ENCODE assay signal across 10 cellular contexts in the genomic region with DNA sequence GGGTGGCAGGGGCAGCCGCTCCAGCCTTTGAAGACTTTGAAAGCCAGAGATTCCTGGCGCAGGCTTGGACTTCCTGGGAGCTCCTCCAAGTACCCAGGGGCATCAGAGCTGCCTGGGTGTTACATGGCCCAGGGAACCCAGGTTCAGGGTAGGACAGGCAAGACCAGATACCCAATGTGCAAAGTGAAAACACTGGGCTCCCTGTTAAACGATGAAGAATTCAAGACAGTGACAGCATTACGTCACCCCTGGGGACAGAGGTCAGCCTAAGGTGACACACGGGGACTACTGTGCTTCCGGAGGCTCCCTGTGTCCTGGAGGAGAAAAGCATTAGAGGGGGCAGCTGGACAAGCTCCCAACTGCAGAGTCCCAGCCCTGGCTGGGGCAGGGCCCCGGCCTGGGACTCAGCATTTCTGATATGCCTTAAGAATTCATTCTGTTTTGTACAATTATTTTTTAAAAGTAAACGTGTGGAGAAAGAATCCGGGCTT. TPM values are rescaled to one million over a fixed set of nuclear protein-coding genes. Genes with fewer than 3 reads are reported as not detected.
DNase-seq lines count a peak whose midpoint lies in the region; ATAC-seq and TF ChIP-seq lines count a peak whose summit lies in the region.
"Had no signal": no experiment of that assay in that cellular context is flagged by ENCODE, and none has a peak within 500 bp of the region (broad histone marks: within the 10 kb centered on the region; RNA-seq: fewer than 3 reads in every experiment).

No MANE protein-coding gene starts in this region.

- no peak for TF ChIP-seq CTCF in OCI-LY7 (conservative IDR thresholded peaks at IDR 0.05; ENCODE audit: low read length)
- peak; percentile 5 for TF ChIP-seq CTCF in parathyroid adenoma (IDR thresholded peaks at IDR 0.05)

- peaks cover 12 to 49% (median 20%) of the 10 kb centered on the region in 11 experiments; a peak in 21 of 22 replicates for H4K20me1 ChIP-seq in BLaER1 treated with 17β-estradiol and CSF1 and Interleukin-3, amounts not matched to agents 10 nM and 100 nM
- H4K20me1 ChIP-seq in OCI-LY7 (ENCODE audit: insufficient read depth, low read length) = no peaks in the 10 kb centered on the region

- intact Hi-C loops in OCI-LY7 (cut with micrococcal nuclease; ENCODE audit: unreplicated experiment) = no loop called here

- H2AFZ ChIP-seq in OCI-LY7 (ENCODE audit: low read length) (no peak overlapping the region), parathyroid adenoma (no peak overlapping the region)

- peaks cover 69 to 72% (median 71%) of the 10 kb centered on the region in 11 experiments for H3K36me3 ChIP-seq in BLaER1 treated with 17β-estradiol and CSF1 and Interleukin-3, amounts not matched to agents 10 nM and 100 nM
- peaks cover 58% of the 10 kb centered on the region for H3K36me3 ChIP-seq in OCI-LY7 (ENCODE audit: insufficient read depth, low read length)
- H3K36me3 ChIP-seq in esophagus (ENCODE audit: control insufficient read depth in 2 of 2, insufficient read depth in 2 of 2, low read length in 1 of 2) = peaks cover 7 to 28% of the 10 kb centered on the region in 2 donors
- H3K36me3 ChIP-seq in parathyroid adenoma (ENCODE audit: control insufficient read depth, insufficient read depth, low read length) = no peaks in the 10 kb centered on the region

- H3K4me1 ChIP-seq in BLaER1 treated with 17β-estradiol and CSF1 and Interleukin-3, amounts not matched to agents 10 nM and 100 nM = peaks cover 42 to 83% (median 61%) of the 10 kb centered on the region in 10 experiments
- H3K4me1 ChIP-seq in OCI-LY7 (ENCODE audit: insufficient read depth, low read length, poor library complexity, severe bottlenecking) (no peaks in the 10 kb centered on the region), esophagus (ENCODE audit: control insufficient read depth in 2 of 2, insufficient read depth in 2 of 2, low read length in 1 of 2) (peaks cover 3 to 14% of the 10 kb centered on the region in 2 donors), parathyroid adenoma (peaks cover 61% of the 10 kb centered on the region)

- CTCF ChIA-PET in OCI-LY7 (lab: Charles Lee; ENCODE audit: unreplicated experiment) = no interaction called here

- H3K4me2 ChIP-seq in BLaER1 treated with 17β-estradiol and CSF1 and Interleukin-3, amounts not matched to agents 10 nM and 100 nM = peak overlapping the region in 3 of 11 experiments; percentile 3 to 31 (median 10); a peak in 4 of 22 replicates
- H3K4me2 ChIP-seq in OCI-LY7 (ENCODE audit: low read length) (no peak overlapping the region), parathyroid adenoma (ENCODE audit: low read length) (peak overlapping the region; percentile 42)

- DNase-seq in OCI-LY7 (ENCODE audit: low spot score) = no peak
- DNase-seq in activated CD4-positive, CD25-positive, alpha-beta regulatory T cell (lab: John Stamatoyannopoulos, UW) = no peak
- DNase-seq: GOT3, NCI-H1417 treated with DMSO at 0.1 percent for 48 hours had no signal

- 44 to 51% methylated on average over 9 of the region's 9 CpGs for WGBS in esophagus, 2 donors

- peak overlapping the region in 6 of 11 experiments; percentile 16 to 47 (median 33); a peak in 11 of 22 replicates for H3K27ac ChIP-seq in BLaER1 treated with 17β-estradiol and CSF1 and Interleukin-3, amounts not matched to agents 10 nM and 100 nM
- no peak overlapping the region for H3K27ac ChIP-seq in OCI-LY7 (ENCODE audit: low read depth, low read length, poor library complexity, severe bottlenecking)
- H3K27ac ChIP-seq in esophagus (ENCODE audit: low read depth in 2 of 2, low read length in 1 of 2) = peak overlapping the region; percentile 18 to 78
- peak overlapping the region; percentile 99 for H3K27ac ChIP-seq in parathyroid adenoma

- no peaks in the 10 kb centered on the region for H3K27me3 ChIP-seq in BLaER1 treated with 17β-estradiol and CSF1 and Interleukin-3, amounts not matched to agents 10 nM and 100 nM
- H3K27me3 ChIP-seq in esophagus (ENCODE audit: control insufficient read depth in 1 of 2, insufficient read depth in 2 of 2, low read length in 2 of 2) (no peaks in the 10 kb centered on the region), parathyroid adenoma (ENCODE audit: control insufficient read depth, insufficient read depth, low read length) (no peaks in the 10 kb centered on the region)

- ATAC-seq in GM21717 (IDR thresholded peaks at IDR 0.05; ENCODE audit: unreplicated experiment) (no peak), HG02588 (IDR thresholded peaks at IDR 0.05; ENCODE audit: unreplicated experiment) (no peak), GM18868 (IDR thresholded peaks at IDR 0.05; ENCODE audit: unreplicated experiment) (no peak)

- peak overlapping the region in 5 of 11 experiments; percentile 7 to 33 (median 20); a peak in 3 of 22 replicates for H3K9ac ChIP-seq in BLaER1 treated with 17β-estradiol and CSF1 and Interleukin-3, amounts not matched to agents 10 nM and 100 nM
- H3K9ac ChIP-seq in parathyroid adenoma = peak overlapping the region; percentile 55

- POLR2A ChIA-PET in OCI-LY7 (lab: Charles Lee) = interaction anchor here (0.6 kb wide), 1 partner anchor 19 kb away, joined by 3 read pairs; no protein-coding TSS in a partner anchor

- H3K79me2 ChIP-seq in OCI-LY7 (ENCODE audit: insufficient read depth, low read depth, low read length) (no peaks in the 10 kb centered on the region), parathyroid adenoma (peaks cover 35% of the 10 kb centered on the region)

- no peaks in the 10 kb centered on the region for H3K9me2 ChIP-seq in OCI-LY7 (ENCODE audit: insufficient read depth, low read length)

- no peaks in the 10 kb centered on the region for H3K9me3 ChIP-seq in BLaER1 treated with 17β-estradiol and CSF1 and Interleukin-3, amounts not matched to agents 10 nM and 100 nM (replicated peaks in 1 of 11)
- H3K9me3 ChIP-seq in OCI-LY7 (ENCODE audit: low read length) = no peaks in the 10 kb centered on the region
- no peaks in the 10 kb centered on the region for H3K9me3 ChIP-seq in esophagus (ENCODE audit: control insufficient read depth in 2 of 2, insufficient read depth in 1 of 2, low read depth in 1 of 2, low read length in 1 of 2)
- H3K9me3 ChIP-seq in parathyroid adenoma (ENCODE audit: control insufficient read depth, low read length) = no peaks in the 10 kb centered on the region

- H3K4me3 ChIP-seq in BLaER1 treated with 17β-estradiol and CSF1 and Interleukin-3, amounts not matched to agents 10 nM and 100 nM = no peak overlapping the region
- H3K4me3 ChIP-seq in OCI-LY7 (ENCODE audit: low read depth, low read length, poor library complexity, severe bottlenecking) (no peak overlapping the region), esophagus (ENCODE audit: low read depth in 1 of 2, low read length in 2 of 2) (no peak overlapping the region), parathyroid adenoma (ENCODE audit: low read depth, low read length) (no peak overlapping the region)

- TSS peak; percentile 92 for BruUV-seq in OCI-LY7 (replicated peaks; lab: Mats Ljungman, UMichigan)

RNA-seq across cellular contexts. Expression of a gene that starts 5.7 kb away (rescaled TPM):
- 27.3 and 30.7 TPM in 2 replicates for total RNA-seq in OCI-LY7 (2014; rRNA removed; shearing (Covaris generic))
- total RNA-seq in OCI-LY7 (2022) = 30.6 and 30.7 TPM in 2 replicates
- polyA plus RNA-seq in esophagus = 10 to 100 TPM; 10.9 to 24.0 TPM

RNA-seq across cellular contexts. Expression of a gene that starts 46.8 kb away (rescaled TPM):
- total RNA-seq in OCI-LY7 (2014; rRNA removed; shearing (Covaris generic)) = 0.51 and 1.1 TPM in 2 replicates
- total RNA-seq in OCI-LY7 (2022) = 0.57 and 0.61 TPM in 2 replicates
- under 1 TPM; 0.02 TPM for polyA plus RNA-seq in esophagus
